Comparison of ENCODE assay signal across 8 cellular contexts in genomic region chr10:25725917-25726716, GRCh38.
DNase-seq lines count a peak whose midpoint lies in the region; ATAC-seq, FAIRE-seq and TF ChIP-seq lines count a peak whose summit lies in the region.

No MANE protein-coding gene starts in this region.

- no peak overlapping the region for H3K27ac ChIP-seq in kidney (ENCODE audit: low read depth in 2 of 2, low read length in 2 of 2)

- no peaks in the 10 kb centered on the region for H3K4me1 ChIP-seq in kidney (ENCODE audit: control insufficient read depth in 1 of 2, insufficient read depth in 1 of 2, low read depth in 1 of 2, low read length in 2 of 2)

- H3K4me3 ChIP-seq in kidney (ENCODE audit: low read length in 2 of 2), result no peak overlapping the region

- intact Hi-C loops in kidney (cut with DNase I) (no loop called here), posterior vena cava (cut with DNase I) (no loop called here)

- H3K9me3 ChIP-seq in kidney (ENCODE audit: control insufficient read depth in 1 of 2, low read length in 2 of 2), result no peaks in the 10 kb centered on the region

- ATAC-seq in GM18909 (IDR thresholded peaks at IDR 0.05; ENCODE audit: poor library complexity, unreplicated experiment) (peak; percentile 80), HG03432 (IDR thresholded peaks at IDR 0.05; ENCODE audit: unreplicated experiment) (peak; percentile 88)

- DNase-seq in DMS 273 treated with DMSO at 0.1 percent for 48 hours (lab: John Stamatoyannopoulos, UW) (peak; percentile 0), NCI-H460 (ENCODE audit: extremely low read depth, low read depth) (peak; percentile 60), astrocyte of the hippocampus (ENCODE audit: low read depth, low spot score) (peak; percentile 83), kidney (no peak), urothelium cell line (ENCODE audit: low spot score) (peak; percentile 52), posterior vena cava (ENCODE audit: low spot score) (no peak)

- no peaks in the 10 kb centered on the region for H3K36me3 ChIP-seq in kidney (ENCODE audit: control insufficient read depth in 1 of 2, insufficient read depth in 2 of 2, low read length in 2 of 2)

- H3K9ac ChIP-seq in kidney (ENCODE audit: low read length in 2 of 2), result no peak overlapping the region

- TF ChIP-seq CTCF in kidney (IDR thresholded peaks at IDR 0.05; ENCODE audit: borderline replicate concordance, extremely low read depth, insufficient read depth), result peak; percentile 55

- FAIRE-seq in kidney (lab: Jason Lieb, UNC), result peak; percentile 64
- no peak for FAIRE-seq in urothelium cell line (lab: Jason Lieb, UNC)

Comparison
In these comparisons a context has a peak if more than half of its experiments do, and no peak if none do; other contexts are left out.
1. DNase-seq: peak in DMS 273 treated with DMSO at 0.1 percent for 48 hours (single experiment), NCI-H460 (single experiment), astrocyte of the hippocampus (single experiment) and urothelium cell line (single experiment); none in kidney (single experiment) and posterior vena cava (single experiment).